Comparison of ENCODE assay signal across 8 cellular contexts in the genomic region with DNA sequence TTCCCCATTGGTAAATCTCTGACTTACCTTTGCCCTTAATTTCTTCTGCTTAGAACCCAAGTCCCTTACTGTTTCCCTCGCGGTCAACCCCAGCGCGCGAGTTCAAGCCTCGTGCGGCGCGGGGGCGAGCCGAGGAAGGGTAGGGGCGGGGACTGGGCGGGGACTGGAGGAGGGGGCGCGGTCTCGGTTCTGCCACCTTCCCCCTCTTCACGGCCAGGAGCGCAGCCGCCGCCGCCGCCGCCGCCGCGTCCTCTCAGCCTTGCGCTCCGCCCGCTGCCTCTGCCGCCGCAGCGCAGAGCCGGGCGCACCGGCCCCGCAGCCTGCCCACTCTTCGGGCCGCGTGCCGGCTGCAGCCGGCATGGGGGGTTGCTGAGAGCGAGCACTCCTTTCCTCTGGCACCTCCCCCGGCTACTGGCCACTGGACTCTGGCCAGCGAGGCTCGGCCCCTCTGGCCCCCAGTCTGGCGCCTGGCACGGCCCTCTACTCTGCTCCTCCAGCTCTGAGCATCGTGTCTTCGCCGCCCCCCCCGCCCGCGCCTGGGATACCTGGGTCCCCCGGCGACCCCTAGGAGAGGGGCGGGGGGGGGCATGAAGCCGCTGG.
DNase-seq lines count a peak whose midpoint lies in the region; TF ChIP-seq lines count a peak whose summit lies in the region.

A gene with protein sequence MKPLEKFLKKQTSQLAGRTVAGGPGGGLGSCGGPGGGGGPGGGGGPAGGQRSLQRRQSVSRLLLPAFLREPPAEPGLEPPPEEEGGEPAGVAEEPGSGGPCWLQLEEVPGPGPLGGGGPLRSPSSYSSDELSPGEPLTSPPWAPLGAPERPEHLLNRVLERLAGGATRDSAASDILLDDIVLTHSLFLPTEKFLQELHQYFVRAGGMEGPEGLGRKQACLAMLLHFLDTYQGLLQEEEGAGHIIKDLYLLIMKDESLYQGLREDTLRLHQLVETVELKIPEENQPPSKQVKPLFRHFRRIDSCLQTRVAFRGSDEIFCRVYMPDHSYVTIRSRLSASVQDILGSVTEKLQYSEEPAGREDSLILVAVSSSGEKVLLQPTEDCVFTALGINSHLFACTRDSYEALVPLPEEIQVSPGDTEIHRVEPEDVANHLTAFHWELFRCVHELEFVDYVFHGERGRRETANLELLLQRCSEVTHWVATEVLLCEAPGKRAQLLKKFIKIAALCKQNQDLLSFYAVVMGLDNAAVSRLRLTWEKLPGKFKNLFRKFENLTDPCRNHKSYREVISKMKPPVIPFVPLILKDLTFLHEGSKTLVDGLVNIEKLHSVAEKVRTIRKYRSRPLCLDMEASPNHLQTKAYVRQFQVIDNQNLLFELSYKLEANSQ (plus strand): TSS at position 196 of the 600 bp plus-strand sequence. CDS start 392 bp downstream, at position 588.

- no peak for TF ChIP-seq CTCF in C4-2B (conservative IDR thresholded peaks at IDR 0.05)

- H3K9me3 ChIP-seq in mucosa of rectum (ENCODE audit: control insufficient read depth in 2 of 2, low read length in 2 of 2), result no peaks in the 10 kb centered on the region

- no peaks in the 10 kb centered on the region for H3K27me3 ChIP-seq in mucosa of rectum (ENCODE audit: control insufficient read depth in 2 of 2, insufficient read depth in 2 of 2, low read length in 2 of 2)

- H3K4me3 ChIP-seq in mucosa of rectum (ENCODE audit: low read length in 2 of 2), result peak within 1 kb of the TSS; percentile 80 to 81

- no peaks in the 10 kb centered on the region for H3K36me3 ChIP-seq in mucosa of rectum (ENCODE audit: control insufficient read depth in 2 of 2, insufficient read depth in 2 of 2, low read length in 2 of 2)

- DNase-seq in HCEC 1CT, result peak; percentile 43
- peak; percentile 49 for DNase-seq in NCI-H748 treated with DMSO at 0.1 percent for 48 hours (lab: John Stamatoyannopoulos, UW)
- DNase-seq in activated T-cell treated with anti-CD3 and anti-CD28 coated beads for 4 hours, result peak; percentile 89
- DNase-seq in epithelial cell of prostate (ENCODE audit: low read depth, low spot score), result no peak
- DNase-seq in stimulated activated CD8-positive, alpha-beta memory T cell treated with anti-CD3 and anti-CD28 coated beads, Interleukin-7, amount 100 ng/mL, for 1 hour (ENCODE audit: low read depth in 2 of 2), result peak; percentile 67 to 72
- no peak for DNase-seq in NCI-H524 (lab: John Stamatoyannopoulos, UW)

- peaks cover 32 to 37% of the 10 kb centered on the region in 2 donors for H3K4me1 ChIP-seq in mucosa of rectum (ENCODE audit: control insufficient read depth in 2 of 2, insufficient read depth in 2 of 2, low read length in 2 of 2)

- H3K27ac ChIP-seq in C4-2B, result peak within 1 kb of the TSS; percentile 61
- H3K27ac ChIP-seq in epithelial cell of prostate, result peak within 1 kb of the TSS; percentile 97
- H3K27ac ChIP-seq in mucosa of rectum (ENCODE audit: low read depth in 2 of 2, low read length in 2 of 2), result peak within 1 kb of the TSS; percentile 90 to 98

- peak within 1 kb of the TSS; percentile 92 to 96 for H3K9ac ChIP-seq in mucosa of rectum (ENCODE audit: low read depth in 1 of 2, low read length in 2 of 2)

Comparison
In these comparisons a context has a peak if more than half of its experiments do, and no peak if none do; other contexts are left out.
1. DNase-seq: peak in HCEC 1CT (single experiment), NCI-H748 treated with DMSO at 0.1 percent for 48 hours (single experiment), activated T-cell treated with anti-CD3 and anti-CD28 coated beads for 4 hours (single experiment) and stimulated activated CD8-positive, alpha-beta memory T cell treated with anti-CD3 and anti-CD28 coated beads, Interleukin-7, amount 100 ng/mL, for 1 hour (2 of 2); none in epithelial cell of prostate (single experiment) and NCI-H524 (0 of 2).
2. Peak in every context shown above with its lines, with median percentiles within 50 percentile points of each other: H3K27ac ChIP-seq.